9 cellular contexts compared by ENCODE assay signal in genomic region chr11:7019500-7020182, GRCh38. TPM values are rescaled to one million over a fixed set of nuclear protein-coding genes. Genes with fewer than 3 reads are reported as not detected.
DNase-seq lines count a peak whose midpoint lies in the region; ATAC-seq and TF ChIP-seq lines count a peak whose summit lies in the region.
"Had no signal": no experiment of that assay in that cellular context is flagged by ENCODE, and none has a peak within 500 bp of the region (broad histone marks: within the 10 kb centered on the region; RNA-seq: fewer than 3 reads in every experiment).

No MANE protein-coding gene starts in this region.

- H3K9me3 ChIP-seq in mucosa of descending colon = no peaks in the 10 kb centered on the region

- H3K4me3 ChIP-seq in epithelial cell of esophagus (ENCODE audit: low read length) (peak overlapping the region; percentile 59), mucosa of descending colon (peak overlapping the region; percentile 38)
- H3K4me3 ChIP-seq: BLaER1 treated with 17β-estradiol and CSF1 and Interleukin-3, amounts not matched to agents 10 nM and 100 nM had no signal

- intact Hi-C loops in mucosa of descending colon (cut with DNase I, micrococcal nuclease) = no loop called here

- H3K36me3 ChIP-seq in mucosa of descending colon (ENCODE audit: low read depth) = no peaks in the 10 kb centered on the region
- H3K36me3 ChIP-seq: BLaER1 treated with 17β-estradiol and CSF1 and Interleukin-3, amounts not matched to agents 10 nM and 100 nM had no signal

- H3K4me1 ChIP-seq in mucosa of descending colon (ENCODE audit: low read depth) = no peaks in the 10 kb centered on the region
- H3K4me1 ChIP-seq: BLaER1 treated with 17β-estradiol and CSF1 and Interleukin-3, amounts not matched to agents 10 nM and 100 nM had no signal

- ATAC-seq in mucosa of descending colon (peak; percentile 33), GM18909 (IDR thresholded peaks at IDR 0.05; ENCODE audit: poor library complexity, unreplicated experiment) (no peak)

- DNase-seq in NCI-H146 (lab: John Stamatoyannopoulos, UW) = peak; percentile 55
- no peak for DNase-seq in NCI-H146 treated with DMSO at 0.1 percent for 48 hours (lab: John Stamatoyannopoulos, UW; ENCODE audit: unreplicated experiment)
- DNase-seq in NCI-H510A (lab: John Stamatoyannopoulos, UW) = peak; percentile 6
- DNase-seq in epithelial cell of esophagus (ENCODE audit: low read depth) = no peak
- peak; percentile 36 to 53 (median 51) for DNase-seq in mucosa of descending colon
- no peak for DNase-seq in middle frontal gyrus (ENCODE audit: extremely low spot score, low spot score)
- no peak for DNase-seq in mucosa of gallbladder (ENCODE audit: low spot score)

- TF ChIP-seq CTCF in epithelial cell of esophagus (IDR thresholded peaks at IDR 0.05; ENCODE audit: insufficient read depth, low read depth, low read length, missing control alignments) (no peak), mucosa of descending colon (IDR thresholded peaks at IDR 0.05) (no peak)

RNA-seq across cellular contexts. Expression of gene ZNF214, which starts 0.5 kb away (rescaled TPM):
- total RNA-seq in mucosa of descending colon = 1 to 10 TPM; 1.8 to 4.0 (median 3.4) TPM
- total RNA-seq in mucosa of gallbladder = 4.1 TPM

RNA-seq across cellular contexts. Expression of gene NLRP14, which starts 0.6 kb away (rescaled TPM):
- under 1 TPM; 0.17 to 0.25 (median 0.24) TPM for total RNA-seq in mucosa of descending colon
- total RNA-seq in mucosa of gallbladder = 0.06 TPM

Comparison
In these comparisons a context has a peak if more than half of its experiments do, and no peak if none do; other contexts are left out.
1. DNase-seq: peak in NCI-H146 (single experiment), NCI-H510A (single experiment) and mucosa of descending colon (3 of 3); none in NCI-H146 treated with DMSO at 0.1 percent for 48 hours (single experiment), epithelial cell of esophagus (single experiment), middle frontal gyrus (single experiment) and mucosa of gallbladder (single experiment).